In the genomic region with DNA sequence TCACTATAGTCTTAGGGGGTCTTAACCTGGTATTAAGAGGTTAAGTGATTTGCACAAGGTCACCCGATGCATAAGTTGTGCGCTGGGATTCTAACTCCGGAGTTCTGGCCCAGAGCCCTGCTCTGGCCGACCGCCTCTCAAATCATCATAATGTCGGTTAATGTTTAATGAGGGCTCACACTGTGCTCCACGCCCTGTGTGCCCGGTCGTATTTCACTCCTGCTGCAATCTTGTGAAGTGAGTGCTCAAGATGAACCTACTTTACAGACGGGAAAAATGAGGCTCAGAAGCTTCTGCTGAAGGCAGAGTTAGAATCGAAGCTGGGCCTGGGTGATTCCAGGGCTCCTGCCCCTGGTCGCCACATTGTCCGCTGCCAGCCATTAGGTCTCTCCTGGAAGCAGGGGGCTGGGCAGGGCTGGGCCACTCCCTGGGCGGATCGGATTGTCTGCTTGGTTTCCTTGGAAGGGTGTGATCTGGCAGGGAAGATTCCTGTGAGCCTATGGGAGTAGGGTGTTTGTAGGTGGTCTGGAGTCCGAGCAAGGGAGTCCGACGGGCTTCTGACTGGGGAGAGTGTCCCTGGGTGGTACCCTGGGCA, we compare ENCODE assay signal across 8 cellular contexts. TPM values are rescaled to one million over a fixed set of nuclear protein-coding genes. Genes with fewer than 3 reads are reported as not detected.
DNase-seq lines count a peak whose midpoint lies in the region; ATAC-seq lines count a peak whose summit lies in the region.

No MANE protein-coding gene starts in this region.

- H3K36me3 Mint-ChIP-seq in naive thymus-derived CD8-positive, alpha-beta T cell: peaks cover 0 to 5% (median 0%) of the 10 kb centered on the region in 3 donors

- no peaks in the 10 kb centered on the region for H3K27me3 ChIP-seq in ectodermal cell (ENCODE audit: control insufficient read depth, insufficient read depth, low read length, poor library complexity, severe bottlenecking)

- no peaks in the 10 kb centered on the region for H3K9me3 ChIP-seq in ectodermal cell (ENCODE audit: control insufficient read depth, low read length)

- no peaks in the 10 kb centered on the region for H3K36me3 ChIP-seq in ectodermal cell (ENCODE audit: control insufficient read depth, insufficient read depth, low read length)

- H3K9me3 Mint-ChIP-seq in naive thymus-derived CD8-positive, alpha-beta T cell: no peaks in the 10 kb centered on the region

- H3K4me1 Mint-ChIP-seq in naive thymus-derived CD8-positive, alpha-beta T cell: peaks cover 27 to 75% (median 59%) of the 10 kb centered on the region in 4 donors

- POLR2A ChIA-PET in naive thymus-derived CD8-positive, alpha-beta T cell (lab: Charles Lee): interaction anchor here (0.5 to 1.0 kb wide), 5 partner anchors 25 to 209 kb away, joined by 3 to 5 read pairs (median 4); a partner anchor contains a TSS

- H3K27me3 Mint-ChIP-seq in naive thymus-derived CD8-positive, alpha-beta T cell: peaks cover 0 to 2% (median 0%) of the 10 kb centered on the region in 5 donors

- H3K27ac Mint-ChIP-seq in naive thymus-derived CD8-positive, alpha-beta T cell: peak overlapping the region; percentile 71 to 100 (median 98)

- ATAC-seq in naive thymus-derived CD8-positive, alpha-beta T cell: no peak
- ATAC-seq in GM19397 (IDR thresholded peaks at IDR 0.05; ENCODE audit: unreplicated experiment) (no peak), HG03439 (IDR thresholded peaks at IDR 0.05; ENCODE audit: unreplicated experiment) (no peak)

- peak overlapping the region; percentile 74 to 99 (median 96) for H3K4me3 Mint-ChIP-seq in naive thymus-derived CD8-positive, alpha-beta T cell

- DNase-seq in ELF-1 (ENCODE audit: low read depth, low spot score): peak; percentile 70
- DNase-seq in NCI-H526 treated with DMSO at 0.1 percent for 48 hours (lab: John Stamatoyannopoulos, UW): peak; percentile 63
- peak in 1 of 10 donors; percentile 9 for DNase-seq in naive thymus-derived CD8-positive, alpha-beta T cell
- DNase-seq in NCI-H1930 (lab: John Stamatoyannopoulos, UW): no peak
- DNase-seq in stimulated activated CD4-positive, alpha-beta T cell treated with anti-CD3 and anti-CD28 coated beads, Interleukin-4, amount 100 ng/mL, for 1 hour: no peak

- peak overlapping the region; percentile 89 for H3K4me3 ChIP-seq in ectodermal cell (ENCODE audit: insufficient read depth, low read depth, low read length)

- 36 to 39% methylated on average over 18 of the region's 18 CpGs for WGBS in ectodermal cell, 2 experiments

- peaks cover 19% of the 10 kb centered on the region for H3K4me1 ChIP-seq in ectodermal cell (ENCODE audit: control insufficient read depth, insufficient read depth, low read length)

- H3K27ac ChIP-seq in ectodermal cell (ENCODE audit: insufficient read depth, low read depth, low read length, poor library complexity, severe bottlenecking): no peak overlapping the region

RNA-seq across cellular contexts. Expression of a gene that starts 1.1 kb away (rescaled TPM):
- polyA plus RNA-seq in ectodermal cell (2013, experiment 1 of 4): 80.6 TPM
- 78.7 TPM for polyA plus RNA-seq in ectodermal cell (2013, experiment 2 of 4)
- polyA plus RNA-seq in ectodermal cell (2013, experiment 3 of 4): 72.7 TPM
- polyA plus RNA-seq in ectodermal cell (2013, experiment 4 of 4): 66.4 TPM
- 10 to 100 TPM; 14.8 to 16.8 TPM for total RNA-seq in naive thymus-derived CD8-positive, alpha-beta T cell
- 1 to 10 TPM; 1.3 to 1.4 (median 1.3) TPM for polyA plus RNA-seq in naive thymus-derived CD8-positive, alpha-beta T cell

RNA-seq across cellular contexts. Expression of a gene that starts 42.5 kb away (rescaled TPM):
- not detected for polyA plus RNA-seq in ectodermal cell (2013, experiment 1 of 4)
- not detected for polyA plus RNA-seq in ectodermal cell (2013, experiment 2 of 4)
- polyA plus RNA-seq in ectodermal cell (2013, experiment 3 of 4): not detected
- polyA plus RNA-seq in ectodermal cell (2013, experiment 4 of 4): not detected
- total RNA-seq in naive thymus-derived CD8-positive, alpha-beta T cell: not detected
- not detected for polyA plus RNA-seq in naive thymus-derived CD8-positive, alpha-beta T cell

Comparison
In these comparisons a context has a peak if more than half of its experiments do, and no peak if none do; other contexts are left out.
1. DNase-seq: peak in ELF-1 (single experiment) and NCI-H526 treated with DMSO at 0.1 percent for 48 hours (single experiment); none in NCI-H1930 (0 of 2) and stimulated activated CD4-positive, alpha-beta T cell treated with anti-CD3 and anti-CD28 coated beads, Interleukin-4, amount 100 ng/mL, for 1 hour (single experiment).